19 cellular contexts compared by ENCODE assay signal in genomic region chr3:190577225-190577624, GRCh38.
DNase-seq lines count a peak whose midpoint lies in the region; ATAC-seq and TF ChIP-seq lines count a peak whose summit lies in the region.
"Had no signal": no experiment of that assay in that cellular context is flagged by ENCODE, and none has a peak within 500 bp of the region (broad histone marks: within the 10 kb centered on the region; RNA-seq: fewer than 3 reads in every experiment).

No MANE protein-coding gene starts in this region.

- no peaks in the 10 kb centered on the region for H3K9me3 ChIP-seq in CD4-positive, alpha-beta T cell (ENCODE audit: control insufficient read depth, low read length)
- H3K9me3 ChIP-seq: BE2C had no signal

- DNase-seq in activated CD8-positive, alpha-beta T cell treated with anti-CD3 and anti-CD28 coated beads for 36 hours = peak; percentile 11
- DNase-seq in activated CD8-positive, alpha-beta T cell treated with anti-CD3 and anti-CD28 coated beads, Interleukin-2, amount 10 ng/mL, durations not matched to agents 7 days and 5 days = no peak
- peak; percentile 37 for DNase-seq in M059J (ENCODE audit: low read depth)
- DNase-seq in MV-4-11 (lab: John Stamatoyannopoulos, UW) = peak; percentile 3
- DNase-seq in activated T-helper 2 cell treated with anti-CD3 and anti-CD28 coated beads, Interferon-gamma antibody, Interleukin-2, Interleukin-4, amounts not matched to agents 10 μg/mL and 5 μg/mL and 100 μg/mL, durations not matched to agents 14 hours and 24 hours and 36 hours (ENCODE audit: low spot score) = no peak
- DNase-seq in T-cell = no peak
- DNase-seq in CD4-positive, alpha-beta T cell = no peak
- DNase-seq: BE2C, DMS79 treated with DMSO at 0.1 percent for 48 hours, H9, HFFc6, NCI-H1092, NCI-H1436, NCI-H187 treated with DMSO at 0.1 percent for 48 hours, NCI-H2107, NCI-H446 treated with DMSO at 0.1 percent for 48 hours, NCI-H526 treated with DMSO at 0.1 percent for 48 hours, OCI-M1 had no signal

- H3K36me3 Mint-ChIP-seq in activated CD8-positive, alpha-beta T cell treated with anti-CD3 and anti-CD28 coated beads for 36 hours (ENCODE audit: low read depth) = peaks cover 30% of the 10 kb centered on the region
- peaks cover 26% of the 10 kb centered on the region for H3K36me3 Mint-ChIP-seq in activated CD8-positive, alpha-beta T cell treated with anti-CD3 and anti-CD28 coated beads, Interleukin-2, amount 10 ng/mL, durations not matched to agents 7 days and 5 days (ENCODE audit: low read depth)
- H3K36me3 Mint-ChIP-seq in activated T-helper 2 cell treated with anti-CD3 and anti-CD28 coated beads, Interferon-gamma antibody, Interleukin-2, Interleukin-4, amounts not matched to agents 10 μg/mL and 5 μg/mL and 100 μg/mL, durations not matched to agents 14 hours and 24 hours and 36 hours (ENCODE audit: low read depth) = peaks cover 66% of the 10 kb centered on the region
- H3K36me3 Mint-ChIP-seq in T-cell = peaks cover 26% of the 10 kb centered on the region
- peaks cover 23% of the 10 kb centered on the region for H3K36me3 Mint-ChIP-seq in CD4-positive, alpha-beta T cell (ENCODE audit: low read depth)

- H3K4me1 Mint-ChIP-seq in activated CD8-positive, alpha-beta T cell treated with anti-CD3 and anti-CD28 coated beads for 36 hours (ENCODE audit: low read depth) = peaks cover 28% of the 10 kb centered on the region
- H3K4me1 Mint-ChIP-seq in activated CD8-positive, alpha-beta T cell treated with anti-CD3 and anti-CD28 coated beads, Interleukin-2, amount 10 ng/mL, durations not matched to agents 7 days and 5 days (ENCODE audit: low read depth) = peaks cover 22% of the 10 kb centered on the region
- H3K4me1 Mint-ChIP-seq in activated T-helper 2 cell treated with anti-CD3 and anti-CD28 coated beads, Interferon-gamma antibody, Interleukin-2, Interleukin-4, amounts not matched to agents 10 μg/mL and 5 μg/mL and 100 μg/mL, durations not matched to agents 14 hours and 24 hours and 36 hours (ENCODE audit: low read depth) = peaks cover 70% of the 10 kb centered on the region
- peaks cover 0 to 8% (median 7%) of the 10 kb centered on the region in 3 donors for H3K4me1 Mint-ChIP-seq in T-cell
- no peaks in the 10 kb centered on the region for H3K4me1 Mint-ChIP-seq in CD4-positive, alpha-beta T cell (ENCODE audit: low read depth)

- H3K27ac Mint-ChIP-seq in activated CD8-positive, alpha-beta T cell treated with anti-CD3 and anti-CD28 coated beads for 36 hours = no peak overlapping the region
- H3K27ac Mint-ChIP-seq in activated CD8-positive, alpha-beta T cell treated with anti-CD3 and anti-CD28 coated beads, Interleukin-2, amount 10 ng/mL, durations not matched to agents 7 days and 5 days = no peak overlapping the region
- peak overlapping the region; percentile 60 for H3K27ac Mint-ChIP-seq in activated T-helper 2 cell treated with anti-CD3 and anti-CD28 coated beads, Interferon-gamma antibody, Interleukin-2, Interleukin-4, amounts not matched to agents 10 μg/mL and 5 μg/mL and 100 μg/mL, durations not matched to agents 14 hours and 24 hours and 36 hours
- no peak overlapping the region for H3K27ac Mint-ChIP-seq in T-cell
- no peak overlapping the region for H3K27ac Mint-ChIP-seq in CD4-positive, alpha-beta T cell
- H3K27ac Mint-ChIP-seq: H9, HFFc6, IgD-negative memory B cell had no signal

- H3K4me3 Mint-ChIP-seq in activated CD8-positive, alpha-beta T cell treated with anti-CD3 and anti-CD28 coated beads for 36 hours = no peak overlapping the region
- no peak overlapping the region for H3K4me3 Mint-ChIP-seq in activated CD8-positive, alpha-beta T cell treated with anti-CD3 and anti-CD28 coated beads, Interleukin-2, amount 10 ng/mL, durations not matched to agents 7 days and 5 days
- no peak overlapping the region for H3K4me3 Mint-ChIP-seq in activated T-helper 2 cell treated with anti-CD3 and anti-CD28 coated beads, Interferon-gamma antibody, Interleukin-2, Interleukin-4, amounts not matched to agents 10 μg/mL and 5 μg/mL and 100 μg/mL, durations not matched to agents 14 hours and 24 hours and 36 hours (ENCODE audit: low read depth)
- H3K4me3 Mint-ChIP-seq in T-cell = no peak overlapping the region
- H3K4me3 Mint-ChIP-seq in CD4-positive, alpha-beta T cell = no peak overlapping the region
- H3K4me3 Mint-ChIP-seq: H9, HFFc6 had no signal

- TF ChIP-seq CTCF in activated CD8-positive, alpha-beta T cell treated with anti-CD3 and anti-CD28 coated beads for 36 hours (IDR thresholded peaks at IDR 0.05) = no peak
- TF ChIP-seq CTCF in CD4-positive, alpha-beta T cell (IDR thresholded peaks at IDR 0.05) = no peak

- POLR2A ChIA-PET in activated CD8-positive, alpha-beta T cell treated with anti-CD3 and anti-CD28 coated beads for 36 hours (lab: Charles Lee) = interaction anchor here (0.7 to 1.8 kb wide), 4 partner anchors 17 to 85 kb away, joined by 3 to 4 read pairs (median 3); no protein-coding TSS in a partner anchor
- POLR2A ChIA-PET in activated CD8-positive, alpha-beta T cell treated with anti-CD3 and anti-CD28 coated beads, Interleukin-2, amount 10 ng/mL, durations not matched to agents 7 days and 5 days (lab: Charles Lee) = no interaction called here
- POLR2A ChIA-PET in T-cell (lab: Charles Lee) = no interaction called here
- POLR2A ChIA-PET in CD4-positive, alpha-beta T cell (lab: Charles Lee) = no interaction called here

- intact Hi-C loops in activated CD8-positive, alpha-beta T cell treated with anti-CD3 and anti-CD28 coated beads for 36 hours (cut with micrococcal nuclease) = no loop called here
- intact Hi-C loops in activated T-helper 2 cell treated with anti-CD3 and anti-CD28 coated beads, Interferon-gamma antibody, Interleukin-2, Interleukin-4, amounts not matched to agents 10 μg/mL and 5 μg/mL and 100 μg/mL, durations not matched to agents 14 hours and 24 hours and 36 hours (cut with micrococcal nuclease) = loop anchor here (1.0 kb wide), 2 partner anchors 9 to 11 kb away; no protein-coding TSS in a partner anchor
- intact Hi-C loops in CD4-positive, alpha-beta T cell (cut with DNase I, micrococcal nuclease) = no loop called here

- H3K27me3 ChIP-seq in CD4-positive, alpha-beta T cell (ENCODE audit: control insufficient read depth, insufficient read depth, low read length) = no peaks in the 10 kb centered on the region
- H3K27me3 ChIP-seq: BE2C had no signal

- H3K9me3 Mint-ChIP-seq in activated CD8-positive, alpha-beta T cell treated with anti-CD3 and anti-CD28 coated beads for 36 hours = peaks cover 6% of the 10 kb centered on the region
- H3K9me3 Mint-ChIP-seq in activated CD8-positive, alpha-beta T cell treated with anti-CD3 and anti-CD28 coated beads, Interleukin-2, amount 10 ng/mL, durations not matched to agents 7 days and 5 days (ENCODE audit: insufficient read depth) = peaks cover 10% of the 10 kb centered on the region
- H3K9me3 Mint-ChIP-seq in activated T-helper 2 cell treated with anti-CD3 and anti-CD28 coated beads, Interferon-gamma antibody, Interleukin-2, Interleukin-4, amounts not matched to agents 10 μg/mL and 5 μg/mL and 100 μg/mL, durations not matched to agents 14 hours and 24 hours and 36 hours = peaks cover 29% of the 10 kb centered on the region
- peaks cover 0 to 13% (median 3%) of the 10 kb centered on the region in 3 donors for H3K9me3 Mint-ChIP-seq in T-cell
- H3K9me3 Mint-ChIP-seq in CD4-positive, alpha-beta T cell = no peaks in the 10 kb centered on the region
- H3K9me3 Mint-ChIP-seq: HFFc6 had no signal

- H3K27me3 Mint-ChIP-seq in activated CD8-positive, alpha-beta T cell treated with anti-CD3 and anti-CD28 coated beads for 36 hours = no peaks in the 10 kb centered on the region
- no peaks in the 10 kb centered on the region for H3K27me3 Mint-ChIP-seq in activated CD8-positive, alpha-beta T cell treated with anti-CD3 and anti-CD28 coated beads, Interleukin-2, amount 10 ng/mL, durations not matched to agents 7 days and 5 days (ENCODE audit: low read depth)
- no peaks in the 10 kb centered on the region for H3K27me3 Mint-ChIP-seq in activated T-helper 2 cell treated with anti-CD3 and anti-CD28 coated beads, Interferon-gamma antibody, Interleukin-2, Interleukin-4, amounts not matched to agents 10 μg/mL and 5 μg/mL and 100 μg/mL, durations not matched to agents 14 hours and 24 hours and 36 hours (ENCODE audit: low read depth)
- H3K27me3 Mint-ChIP-seq in T-cell = no peaks in the 10 kb centered on the region
- H3K27me3 Mint-ChIP-seq in CD4-positive, alpha-beta T cell = no peaks in the 10 kb centered on the region
- H3K27me3 Mint-ChIP-seq: IgD-negative memory B cell had no signal

- no peak overlapping the region for H3K27ac ChIP-seq in CD4-positive, alpha-beta T cell (ENCODE audit: low read depth, low read length)

- CTCF ChIA-PET in activated CD8-positive, alpha-beta T cell treated with anti-CD3 and anti-CD28 coated beads for 36 hours (lab: Charles Lee) = interaction anchor here (2.0 kb wide), 1 partner anchor 10 kb away, joined by 5 read pairs; no protein-coding TSS in a partner anchor
- CTCF ChIA-PET in activated CD8-positive, alpha-beta T cell treated with anti-CD3 and anti-CD28 coated beads, Interleukin-2, amount 10 ng/mL, durations not matched to agents 7 days and 5 days (lab: Charles Lee) = interaction anchor here (1.2 to 2.2 kb wide), 2 partner anchors 10 to 11 kb away, joined by 3 to 4 read pairs; no protein-coding TSS in a partner anchor
- CTCF ChIA-PET in T-cell (lab: Charles Lee) = interaction anchor here in 1 of 2 donors (0.6 kb wide), 1 partner anchor 278 kb away, joined by 4 read pairs; no protein-coding TSS in a partner anchor
- CTCF ChIA-PET in CD4-positive, alpha-beta T cell (lab: Charles Lee) = no interaction called here

- peak; percentile 42 for ATAC-seq in activated CD8-positive, alpha-beta T cell treated with anti-CD3 and anti-CD28 coated beads for 36 hours
- no peak for ATAC-seq in activated CD8-positive, alpha-beta T cell treated with anti-CD3 and anti-CD28 coated beads, Interleukin-2, amount 10 ng/mL, durations not matched to agents 7 days and 5 days
- no peak for ATAC-seq in T-cell (replicated peaks in 1 of 4)
- ATAC-seq in CD4-positive, alpha-beta T cell (ENCODE audit: poor library complexity) = no peak

Comparison
In these comparisons a context has a peak if more than half of its experiments do, and no peak if none do; other contexts are left out.
1. DNase-seq: peak in activated CD8-positive, alpha-beta T cell treated with anti-CD3 and anti-CD28 coated beads for 36 hours (single experiment), M059J (single experiment) and MV-4-11 (single experiment); none in activated CD8-positive, alpha-beta T cell treated with anti-CD3 and anti-CD28 coated beads, Interleukin-2, amount 10 ng/mL, durations not matched to agents 7 days and 5 days (single experiment), activated T-helper 2 cell treated with anti-CD3 and anti-CD28 coated beads, Interferon-gamma antibody, Interleukin-2, Interleukin-4, amounts not matched to agents 10 μg/mL and 5 μg/mL and 100 μg/mL, durations not matched to agents 14 hours and 24 hours and 36 hours (single experiment), T-cell (0 of 34) and CD4-positive, alpha-beta T cell (0 of 10).